8 cellular contexts compared by ENCODE assay signal in genomic region chr1:39258146-39258924, GRCh38. TPM values are rescaled to one million over a fixed set of nuclear protein-coding genes. Genes with fewer than 3 reads are reported as not detected.
DNase-seq lines count a peak whose midpoint lies in the region; ATAC-seq and TF ChIP-seq lines count a peak whose summit lies in the region.

No MANE protein-coding gene starts in this region.

- no peak overlapping the region; a peak in 1 of 4 replicates for H3K4me3 ChIP-seq in SK-N-SH (ENCODE audit: low read depth in 2 of 2, low read length in 1 of 2)
- no peak overlapping the region for H3K4me3 ChIP-seq in parathyroid adenoma (ENCODE audit: low read depth, low read length)
- no peak overlapping the region for H3K4me3 ChIP-seq in upper lobe of left lung

- TF ChIP-seq CTCF in SK-N-SH (IDR thresholded peaks at IDR 0.05): peak; percentile 86
- TF ChIP-seq CTCF in parathyroid adenoma (IDR thresholded peaks at IDR 0.05): peak; percentile 79
- peak; percentile 64 to 86 (median 77) for TF ChIP-seq CTCF in upper lobe of left lung (IDR thresholded peaks at IDR 0.05)

- H3K9me3 ChIP-seq in SK-N-SH: no peaks in the 10 kb centered on the region
- no peaks in the 10 kb centered on the region for H3K9me3 ChIP-seq in parathyroid adenoma (ENCODE audit: control insufficient read depth, low read length)
- no peaks in the 10 kb centered on the region for H3K9me3 ChIP-seq in upper lobe of left lung

- H3K27ac ChIP-seq in SK-N-SH (ENCODE audit: low read depth in 2 of 2, low read length in 1 of 2) (peak overlapping the region; percentile 5 to 48; a peak in 1 of 4 replicates), parathyroid adenoma (no peak overlapping the region), upper lobe of left lung (peak overlapping the region; percentile 7 to 53 (median 20))

- H3K4me2 ChIP-seq in SK-N-SH (no peak overlapping the region), parathyroid adenoma (ENCODE audit: low read length) (no peak overlapping the region)

- peaks cover 29% of the 10 kb centered on the region for H3K4me1 Mint-ChIP-seq in activated naive CD4-positive, alpha-beta T cell treated with anti-CD3 and anti-CD28 coated beads, Interleukin-2, amount 10 ng/mL, durations not matched to agents 7 days and 5 days

- H2AFZ ChIP-seq in SK-N-SH (ENCODE audit: low read depth): no peak overlapping the region
- no peak overlapping the region for H2AFZ ChIP-seq in parathyroid adenoma

- H3K9me2 ChIP-seq in SK-N-SH: no peaks in the 10 kb centered on the region

- peak; percentile 68 for DNase-seq in DMS53 treated with DMSO at 0.1 percent for 48 hours (lab: John Stamatoyannopoulos, UW; ENCODE audit: unreplicated experiment)
- DNase-seq in LoVo (ENCODE audit: low spot score): peak; percentile 63
- peak; percentile 80 for DNase-seq in SK-N-SH
- peak; percentile 74 for DNase-seq in activated naive CD4-positive, alpha-beta T cell treated with anti-CD3 and anti-CD28 coated beads, Interleukin-2, amount 10 ng/mL, durations not matched to agents 7 days and 5 days
- DNase-seq in germinal center (ENCODE audit: low spot score): peak; percentile 75
- peak in 1 of 2 donors; percentile 64 for DNase-seq in upper lobe of left lung

- H3K27ac Mint-ChIP-seq in activated naive CD4-positive, alpha-beta T cell treated with anti-CD3 and anti-CD28 coated beads, Interleukin-2, amount 10 ng/mL, durations not matched to agents 7 days and 5 days: no peak overlapping the region

- H3F3A ChIP-seq in SK-N-SH (replicated peaks; ENCODE audit: insufficient read depth): peaks cover 8% of the 10 kb centered on the region

- peak; percentile 89 for TF ChIP-seq RAD21 in SK-N-SH (IDR thresholded peaks at IDR 0.05; ENCODE audit: low read length)

- peaks cover 30% of the 10 kb centered on the region for H3K36me3 Mint-ChIP-seq in activated naive CD4-positive, alpha-beta T cell treated with anti-CD3 and anti-CD28 coated beads, Interleukin-2, amount 10 ng/mL, durations not matched to agents 7 days and 5 days

- WGBS in SK-N-SH (ENCODE audit: low lambda C conversion rate): 54% methylated on average over 7 of the region's 7 CpGs
- WGBS in upper lobe of left lung, 2 donors: 32 to 44% methylated on average over 7 of the region's 7 CpGs

- H3K9me3 Mint-ChIP-seq in activated naive CD4-positive, alpha-beta T cell treated with anti-CD3 and anti-CD28 coated beads, Interleukin-2, amount 10 ng/mL, durations not matched to agents 7 days and 5 days: no peaks in the 10 kb centered on the region

- H3K36me3 ChIP-seq in SK-N-SH (replicated peaks in 1 of 2; ENCODE audit: control insufficient read depth in 1 of 2, insufficient read depth in 2 of 2, low read length in 1 of 2): peaks cover 16 to 22% of the 10 kb centered on the region in 2 experiments
- H3K36me3 ChIP-seq in parathyroid adenoma (ENCODE audit: control insufficient read depth, insufficient read depth, low read length): no peaks in the 10 kb centered on the region
- H3K36me3 ChIP-seq in upper lobe of left lung: peaks cover 0 to 68% (median 24%) of the 10 kb centered on the region in 4 donors

- peak in 1 of 4 donors; percentile 22 for TF ChIP-seq POLR2A in upper lobe of left lung (IDR thresholded peaks at IDR 0.05)

- H3K79me2 ChIP-seq in SK-N-SH (ENCODE audit: insufficient read depth) (peaks cover 66% of the 10 kb centered on the region), parathyroid adenoma (no peaks in the 10 kb centered on the region)

- no peak overlapping the region for H3K4me3 Mint-ChIP-seq in activated naive CD4-positive, alpha-beta T cell treated with anti-CD3 and anti-CD28 coated beads, Interleukin-2, amount 10 ng/mL, durations not matched to agents 7 days and 5 days

- H3K4me1 ChIP-seq in SK-N-SH (ENCODE audit: control insufficient read depth in 1 of 2, insufficient read depth in 2 of 2, low read depth in 1 of 2, low read length in 1 of 2) (peaks cover 10 to 11% of the 10 kb centered on the region in 2 experiments), parathyroid adenoma (no peaks in the 10 kb centered on the region), upper lobe of left lung (peaks cover 5 to 35% (median 10%) of the 10 kb centered on the region in 4 donors)

- H3K9ac ChIP-seq in SK-N-SH (no peak overlapping the region), parathyroid adenoma (no peak overlapping the region)

- CTCF ChIA-PET in SK-N-SH (lab: Yijun Ruan, JAX): interaction anchor here (0.6 to 7.9 kb wide), 54 partner anchors 9 to 476 kb away, joined by 3 to 100 read pairs (median 4); partner anchors contain the start of gene MACF1
- CTCF ChIA-PET in activated naive CD4-positive, alpha-beta T cell treated with anti-CD3 and anti-CD28 coated beads, Interleukin-2, amount 10 ng/mL, durations not matched to agents 7 days and 5 days (lab: Charles Lee): interaction anchor here (0.5 to 7.0 kb wide), 28 partner anchors 10 to 328 kb away, joined by 3 to 208 read pairs (median 5); partner anchors contain the start of gene MACF1

- POLR2A ChIA-PET in SK-N-SH (lab: Yijun Ruan, JAX): interaction anchor here (0.9 to 1.1 kb wide), 2 partner anchors 66 to 154 kb away, joined by 3 read pairs; no protein-coding TSS in a partner anchor

- H4K20me1 ChIP-seq in SK-N-SH (ENCODE audit: insufficient read depth): peaks cover 7% of the 10 kb centered on the region; the same call in 1 of the 2 replicates

- H3K27me3 Mint-ChIP-seq in activated naive CD4-positive, alpha-beta T cell treated with anti-CD3 and anti-CD28 coated beads, Interleukin-2, amount 10 ng/mL, durations not matched to agents 7 days and 5 days: no peaks in the 10 kb centered on the region

- H3K27me3 ChIP-seq in SK-N-SH (ENCODE audit: insufficient read depth) (no peaks in the 10 kb centered on the region), parathyroid adenoma (ENCODE audit: control insufficient read depth, insufficient read depth, low read length) (no peaks in the 10 kb centered on the region), upper lobe of left lung (no peaks in the 10 kb centered on the region)

- ATAC-seq in upper lobe of left lung (ENCODE audit: low FRiP score in 2 of 2) (peak; percentile 85 to 86), GM21737 (IDR thresholded peaks at IDR 0.05; ENCODE audit: unreplicated experiment) (no peak)

- TF ChIP-seq EP300 in SK-N-SH (IDR thresholded peaks at IDR 0.05; ENCODE audit: borderline replicate concordance in 1 of 2, low read depth in 1 of 2, low read length in 1 of 2) (no peak), upper lobe of left lung (IDR thresholded peaks at IDR 0.05) (no peak)

TF ChIP-seq in SK-N-SH, 30 proteins besides CTCF, POLR2A, EP300 and RAD21 (continues in another document):
- TF ChIP-seq JUND (IDR thresholded peaks at IDR 0.05) (no peak), USF2 (IDR thresholded peaks at IDR 0.05; ENCODE audit: borderline replicate concordance, low read depth, low read length) (no peak), NFIC (IDR thresholded peaks at IDR 0.05; ENCODE audit: borderline replicate concordance) (no peak), MEF2A (IDR thresholded peaks at IDR 0.05; ENCODE audit: borderline replicate concordance, low read depth) (no peak), CHD2 (IDR thresholded peaks at IDR 0.05; ENCODE audit: low read length, partially characterized antibody) (no peak), ELF1 (IDR thresholded peaks at IDR 0.05) (no peak), EZH2phosphoT487 (IDR thresholded peaks at IDR 0.05; ENCODE audit: borderline replicate concordance, low read depth) (no peak), YY1 (IDR thresholded peaks at IDR 0.05; ENCODE audit: low read depth) (no peak), POLR2AphosphoS5 (IDR thresholded peaks at IDR 0.05; ENCODE audit: low read depth, low read length) (no peak), NRF1 (IDR thresholded peaks at IDR 0.05; ENCODE audit: low read depth, low read length) (no peak), FOSL2 (IDR thresholded peaks at IDR 0.05; ENCODE audit: borderline replicate concordance, low read depth) (no peak), RFX5 (IDR thresholded peaks at IDR 0.05; ENCODE audit: low read length) (no peak), SMC3 (IDR thresholded peaks at IDR 0.05; ENCODE audit: low read depth, low read length) (peak; percentile 96), SIN3A (IDR thresholded peaks at IDR 0.05; ENCODE audit: borderline replicate concordance, low read depth, low read length) (no peak)
- TF ChIP-seq, protein P1, sequence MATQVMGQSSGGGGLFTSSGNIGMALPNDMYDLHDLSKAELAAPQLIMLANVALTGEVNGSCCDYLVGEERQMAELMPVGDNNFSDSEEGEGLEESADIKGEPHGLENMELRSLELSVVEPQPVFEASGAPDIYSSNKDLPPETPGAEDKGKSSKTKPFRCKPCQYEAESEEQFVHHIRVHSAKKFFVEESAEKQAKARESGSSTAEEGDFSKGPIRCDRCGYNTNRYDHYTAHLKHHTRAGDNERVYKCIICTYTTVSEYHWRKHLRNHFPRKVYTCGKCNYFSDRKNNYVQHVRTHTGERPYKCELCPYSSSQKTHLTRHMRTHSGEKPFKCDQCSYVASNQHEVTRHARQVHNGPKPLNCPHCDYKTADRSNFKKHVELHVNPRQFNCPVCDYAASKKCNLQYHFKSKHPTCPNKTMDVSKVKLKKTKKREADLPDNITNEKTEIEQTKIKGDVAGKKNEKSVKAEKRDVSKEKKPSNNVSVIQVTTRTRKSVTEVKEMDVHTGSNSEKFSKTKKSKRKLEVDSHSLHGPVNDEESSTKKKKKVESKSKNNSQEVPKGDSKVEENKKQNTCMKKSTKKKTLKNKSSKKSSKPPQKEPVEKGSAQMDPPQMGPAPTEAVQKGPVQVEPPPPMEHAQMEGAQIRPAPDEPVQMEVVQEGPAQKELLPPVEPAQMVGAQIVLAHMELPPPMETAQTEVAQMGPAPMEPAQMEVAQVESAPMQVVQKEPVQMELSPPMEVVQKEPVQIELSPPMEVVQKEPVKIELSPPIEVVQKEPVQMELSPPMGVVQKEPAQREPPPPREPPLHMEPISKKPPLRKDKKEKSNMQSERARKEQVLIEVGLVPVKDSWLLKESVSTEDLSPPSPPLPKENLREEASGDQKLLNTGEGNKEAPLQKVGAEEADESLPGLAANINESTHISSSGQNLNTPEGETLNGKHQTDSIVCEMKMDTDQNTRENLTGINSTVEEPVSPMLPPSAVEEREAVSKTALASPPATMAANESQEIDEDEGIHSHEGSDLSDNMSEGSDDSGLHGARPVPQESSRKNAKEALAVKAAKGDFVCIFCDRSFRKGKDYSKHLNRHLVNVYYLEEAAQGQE (IDR thresholded peaks at IDR 0.05; ENCODE audit: low read depth, low read length): no peak

RNA-seq across cellular contexts. Expression of gene MACF1, which starts 53.8 kb away (rescaled TPM):
- polyA plus RNA-seq in SK-N-SH (2012; rRNA removed): 37.6 and 45.9 TPM in 2 replicates
- polyA plus RNA-seq in SK-N-SH (2012; cell fraction: cytosol; rRNA removed): 34.1 and 37.3 TPM in 2 replicates
- polyA plus RNA-seq in SK-N-SH (2012; cell fraction: nucleus; rRNA removed): 141 and 172 TPM in 2 replicates
- total RNA-seq in upper lobe of left lung: 1,000 to 10,000 TPM in 1 of 6 donors, 100 to 1,000 TPM in 5; 359 to 1,160 (median 531) TPM
